Comparison of ENCODE assay signal across 16 cellular contexts in the genomic region with DNA sequence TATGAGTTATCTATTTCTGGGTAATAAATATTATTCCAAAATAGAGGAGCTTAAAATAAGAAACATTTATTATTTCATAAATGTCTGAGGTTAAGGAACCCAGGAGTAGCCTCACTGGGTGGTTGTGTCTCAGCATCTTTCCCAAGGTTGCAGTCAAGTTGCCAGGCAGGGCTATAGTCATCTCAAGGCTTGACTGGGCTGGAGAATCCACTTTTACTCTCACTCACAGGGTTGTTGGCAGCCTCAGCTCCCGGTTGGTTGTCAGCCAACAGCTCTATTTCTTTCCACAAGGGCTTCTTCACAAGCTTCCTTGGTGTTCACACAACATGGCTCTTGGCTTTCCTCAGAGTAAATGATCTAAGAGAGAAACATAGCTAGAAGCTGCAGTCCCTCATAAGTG. TPM values are rescaled to one million over a fixed set of nuclear protein-coding genes. Genes with fewer than 3 reads are reported as not detected.
DNase-seq lines count a peak whose midpoint lies in the region; ATAC-seq and TF ChIP-seq lines count a peak whose summit lies in the region.
"Had no signal": no experiment of that assay in that cellular context is flagged by ENCODE, and none has a peak within 500 bp of the region (broad histone marks: within the 10 kb centered on the region; RNA-seq: fewer than 3 reads in every experiment).

No MANE protein-coding gene starts in this region.

- H3K79me2 ChIP-seq in neural progenitor cell (ENCODE audit: low read depth): no peaks in the 10 kb centered on the region

- 23 to 27% methylated on average over 1 of the region's 1 CpG for WGBS in thyroid gland, 2 donors

- intact Hi-C loops in left cardiac atrium (cut with DNase I): no loop called here
- intact Hi-C loops in thyroid gland (cut with DNase I): no loop called here

- H3F3A ChIP-seq in neural progenitor cell (ENCODE audit: low read depth): no peaks in the 10 kb centered on the region

- H3K9ac ChIP-seq in neural progenitor cell: no peak overlapping the region
- H3K9ac ChIP-seq: BLaER1 treated with 17β-estradiol and CSF1 and Interleukin-3, amounts not matched to agents 10 nM and 100 nM had no signal

- H3K27ac Mint-ChIP-seq in neural progenitor cell: no peak overlapping the region
- H3K27ac Mint-ChIP-seq: CD4-positive, CD25-positive, alpha-beta regulatory T cell had no signal

- no peaks in the 10 kb centered on the region for H3K27me3 Mint-ChIP-seq in neural progenitor cell (ENCODE audit: insufficient read depth, low read depth)

- H3K4me1 ChIP-seq in right atrium auricular region: no peaks in the 10 kb centered on the region
- H3K4me1 ChIP-seq in thyroid gland: no peaks in the 10 kb centered on the region
- H3K4me1 ChIP-seq in neural progenitor cell: no peaks in the 10 kb centered on the region

- H3K27ac ChIP-seq in right atrium auricular region: no peak overlapping the region
- no peak overlapping the region for H3K27ac ChIP-seq in thyroid gland
- H3K27ac ChIP-seq in neural progenitor cell: no peak overlapping the region
- H3K27ac ChIP-seq: BLaER1 treated with 17β-estradiol and CSF1 and Interleukin-3, amounts not matched to agents 10 nM and 100 nM had no signal

- no peaks in the 10 kb centered on the region for H3K4me1 Mint-ChIP-seq in neural progenitor cell
- H3K4me1 Mint-ChIP-seq: CD4-positive, CD25-positive, alpha-beta regulatory T cell had no signal

- H3K27me3 ChIP-seq in right atrium auricular region (no peaks in the 10 kb centered on the region), thyroid gland (no peaks in the 10 kb centered on the region), neural progenitor cell (no peaks in the 10 kb centered on the region)
- H3K27me3 ChIP-seq: BLaER1 treated with 17β-estradiol and CSF1 and Interleukin-3, amounts not matched to agents 10 nM and 100 nM had no signal

- no peaks in the 10 kb centered on the region for H3K9me3 Mint-ChIP-seq in neural progenitor cell
- H3K9me3 Mint-ChIP-seq: CD4-positive, CD25-positive, alpha-beta regulatory T cell had no signal

- DNase-seq in right atrium auricular region (ENCODE audit: low spot score) (peak; percentile 16), left cardiac atrium (no peak), left lobe of liver (ENCODE audit: low spot score) (peak; percentile 12), thyroid gland (peak; percentile 13 to 29), HUDEP-2 (lab: John Stamatoyannopoulos, UW; ENCODE audit: unreplicated experiment in 76 of 76) (no peak), COR-L47 (lab: John Stamatoyannopoulos, UW) (no peak), neural progenitor cell (ENCODE audit: low spot score) (no peak)
- DNase-seq: ACHN; Calu3; CD4-positive, CD25-positive, alpha-beta regulatory T cell; DMS 273 treated with DMSO at 0.1 percent for 48 hours had no signal

- H3K36me3 ChIP-seq in right atrium auricular region: no peaks in the 10 kb centered on the region
- no peaks in the 10 kb centered on the region for H3K36me3 ChIP-seq in thyroid gland
- H3K36me3 ChIP-seq in neural progenitor cell: no peaks in the 10 kb centered on the region
- H3K36me3 ChIP-seq: BLaER1 treated with 17β-estradiol and CSF1 and Interleukin-3, amounts not matched to agents 10 nM and 100 nM had no signal

- H2AFZ ChIP-seq in neural progenitor cell (replicated peaks): no peak overlapping the region

- no peaks in the 10 kb centered on the region for H3K9me3 ChIP-seq in right atrium auricular region
- H3K9me3 ChIP-seq in thyroid gland: no peaks in the 10 kb centered on the region
- no peaks in the 10 kb centered on the region for H3K9me3 ChIP-seq in neural progenitor cell (ENCODE audit: low read depth)
- H3K9me3 ChIP-seq: BLaER1 treated with 17β-estradiol and CSF1 and Interleukin-3, amounts not matched to agents 10 nM and 100 nM had no signal

- no peak for TF ChIP-seq CTCF in right atrium auricular region (IDR thresholded peaks at IDR 0.05)
- TF ChIP-seq CTCF in thyroid gland (IDR thresholded peaks at IDR 0.05): no peak
- no peak for TF ChIP-seq CTCF in neural progenitor cell (IDR thresholded peaks at IDR 0.05)

- no peaks in the 10 kb centered on the region for H3K36me3 Mint-ChIP-seq in neural progenitor cell
- H3K36me3 Mint-ChIP-seq: CD4-positive, CD25-positive, alpha-beta regulatory T cell had no signal

- no peaks in the 10 kb centered on the region for H4K20me1 ChIP-seq in neural progenitor cell (ENCODE audit: low read depth)
- H4K20me1 ChIP-seq: BLaER1 treated with 17β-estradiol and CSF1 and Interleukin-3, amounts not matched to agents 10 nM and 100 nM had no signal

- H3K4me3 Mint-ChIP-seq in neural progenitor cell: no peak overlapping the region
- H3K4me3 Mint-ChIP-seq: CD4-positive, CD25-positive, alpha-beta regulatory T cell had no signal

- no peak overlapping the region for H3K4me2 ChIP-seq in neural progenitor cell
- H3K4me2 ChIP-seq: BLaER1 treated with 17β-estradiol and CSF1 and Interleukin-3, amounts not matched to agents 10 nM and 100 nM had no signal

- H3K4me3 ChIP-seq in right atrium auricular region (no peak overlapping the region), thyroid gland (replicated peaks in 1 of 3) (no peak overlapping the region), neural progenitor cell (no peak overlapping the region)
- H3K4me3 ChIP-seq: BLaER1 treated with 17β-estradiol and CSF1 and Interleukin-3, amounts not matched to agents 10 nM and 100 nM had no signal

- no peak for TF ChIP-seq POLR2A in thyroid gland (IDR thresholded peaks at IDR 0.05)

- ATAC-seq in left cardiac atrium: no peak
- ATAC-seq in left lobe of liver: no peak
- ATAC-seq: HCT116 had no signal

RNA-seq across cellular contexts. Expression of a gene that starts 55.6 kb away (rescaled TPM):
- not detected for total RNA-seq in right atrium auricular region
- not detected for total RNA-seq in left cardiac atrium
- total RNA-seq in left lobe of liver: not detected
- not detected for total RNA-seq in thyroid gland
- not detected in 2 replicates for total RNA-seq in neural progenitor cell (ENCODE audit: low replicate concordance)
- total RNA-seq: A172; Calu3; CD4-positive, CD25-positive, alpha-beta regulatory T cell; Daoy; H4 had no signal

Comparison
In these comparisons a context has a peak if more than half of its experiments do, and no peak if none do; other contexts are left out.
1. DNase-seq: peak in right atrium auricular region (single experiment), left lobe of liver (single experiment) and thyroid gland (2 of 2); none in left cardiac atrium (single experiment), HUDEP-2 (0 of 76), COR-L47 (single experiment) and neural progenitor cell (single experiment).